Comparison of ENCODE assay signal across 14 cellular contexts in genomic region chr11:67311556-67312082, GRCh38. TPM values are rescaled to one million over a fixed set of nuclear protein-coding genes. Genes with fewer than 3 reads are reported as not detected.
A peak's percentile ranks its signal among the peaks of the same experiment; 100 is the strongest.
DNase-seq lines count a peak whose midpoint lies in the region; TF ChIP-seq lines count a peak whose summit lies in the region.
"Had no signal": no experiment of that assay in that cellular context is flagged by ENCODE, and none has a peak within 500 bp of the region (broad histone marks: within the 10 kb centered on the region; RNA-seq: fewer than 3 reads in every experiment).

No MANE protein-coding gene starts in this region.

- H3K4me3 ChIP-seq in esophagus squamous epithelium = peak overlapping the region in 3 of 4 donors; percentile 23 to 48 (median 36)
- H3K4me3 ChIP-seq in testis = no peak overlapping the region

- H3K27ac Mint-ChIP-seq in activated CD4-positive, alpha-beta memory T cell treated with anti-CD3 and anti-CD28 coated beads, Interleukin-2, amount 10 ng/mL, durations not matched to agents 7 days and 5 days = peak overlapping the region; percentile 89

- POLR2A ChIA-PET in activated CD4-positive, alpha-beta memory T cell treated with anti-CD3 and anti-CD28 coated beads, Interleukin-2, amount 10 ng/mL, durations not matched to agents 7 days and 5 days (lab: Charles Lee) = interaction anchor here (0.9 to 3.2 kb wide), 5 partner anchors 8 to 49 kb away, joined by 3 to 8 read pairs (median 3); partner anchors contain the start of gene SSH3

- TF ChIP-seq CTCF in esophagus squamous epithelium (IDR thresholded peaks at IDR 0.05) = no peak
- no peak for TF ChIP-seq CTCF in testis (IDR thresholded peaks at IDR 0.05)

- intact Hi-C loops in esophagus squamous epithelium (cut with DNase I) (loop anchor here (10.0 kb wide), 1 partner anchor 257 kb away; the partner anchor contains the start of gene RHOD), testis (cut with DNase I; ENCODE audit: low total_unique reads) (no loop called here)

- H3K4me1 ChIP-seq in esophagus squamous epithelium = peaks cover 44 to 88% (median 51%) of the 10 kb centered on the region in 3 donors
- H3K4me1 ChIP-seq in testis = peaks cover 4% of the 10 kb centered on the region

- CTCF ChIA-PET in activated CD4-positive, alpha-beta memory T cell treated with anti-CD3 and anti-CD28 coated beads, Interleukin-2, amount 10 ng/mL, durations not matched to agents 7 days and 5 days (lab: Charles Lee) = no interaction called here

- H3K4me1 Mint-ChIP-seq in activated CD4-positive, alpha-beta memory T cell treated with anti-CD3 and anti-CD28 coated beads, Interleukin-2, amount 10 ng/mL, durations not matched to agents 7 days and 5 days = peaks cover 44% of the 10 kb centered on the region

- peak in 1 of 4 donors; percentile 10 for TF ChIP-seq POLR2A in esophagus squamous epithelium (IDR thresholded peaks at IDR 0.05)
- no peak for TF ChIP-seq POLR2A in testis (IDR thresholded peaks at IDR 0.05)

- H3K36me3 ChIP-seq in esophagus squamous epithelium = peaks cover 0 to 47% (median 27%) of the 10 kb centered on the region in 3 donors
- H3K36me3 ChIP-seq in testis (ENCODE audit: low read depth, missing control alignments) = no peaks in the 10 kb centered on the region

- WGBS in esophagus squamous epithelium, 2 donors = 45 to 46% methylated on average over 6 to 11 of the region's 15 CpGs
- WGBS in testis, 2 donors = 89 to 93% methylated on average over 11 to 15 of the region's 15 CpGs

- H3K27ac ChIP-seq in esophagus squamous epithelium (peak overlapping the region; percentile 93 to 99 (median 96)), testis (no peak overlapping the region)

- peak; percentile 24 for DNase-seq in activated naive CD4-positive, alpha-beta T cell treated with Interleukin-2 at 50 U/mL for 16 hours
- DNase-seq in activated naive CD4-positive, alpha-beta T cell treated with anti-CD3 and anti-CD28 coated beads, Interleukin-2, amount 50 U/mL, for 16 hours = no peak
- no peak for DNase-seq in activated CD4-positive, alpha-beta memory T cell treated with anti-CD3 and anti-CD28 coated beads, Interleukin-2, amount 10 ng/mL, durations not matched to agents 7 days and 5 days
- DNase-seq in esophagus squamous epithelium (lab: John Stamatoyannopoulos, UW) = no peak
- peak; percentile 11 for DNase-seq in testis
- no peak for DNase-seq in SHP77 treated with DMSO at 0.1 percent for 48 hours (lab: John Stamatoyannopoulos, UW)
- no peak for DNase-seq in DMS114 treated with DMSO at 0.1 percent for 48 hours (lab: John Stamatoyannopoulos, UW; ENCODE audit: unreplicated experiment)
- DNase-seq in T-helper 9 cell = no peak
- DNase-seq: anterior cingulate cortex; DMS79 treated with DMSO at 0.1 percent for 48 hours; effector CD4-positive, alpha-beta T cell; glutamatergic neuron; occipital lobe had no signal

- no peaks in the 10 kb centered on the region for H3K27me3 Mint-ChIP-seq in activated CD4-positive, alpha-beta memory T cell treated with anti-CD3 and anti-CD28 coated beads, Interleukin-2, amount 10 ng/mL, durations not matched to agents 7 days and 5 days

- H3K4me3 Mint-ChIP-seq in activated CD4-positive, alpha-beta memory T cell treated with anti-CD3 and anti-CD28 coated beads, Interleukin-2, amount 10 ng/mL, durations not matched to agents 7 days and 5 days = no peak overlapping the region

- no peaks in the 10 kb centered on the region for H3K36me3 Mint-ChIP-seq in activated CD4-positive, alpha-beta memory T cell treated with anti-CD3 and anti-CD28 coated beads, Interleukin-2, amount 10 ng/mL, durations not matched to agents 7 days and 5 days (ENCODE audit: low read depth)

- H3K27me3 ChIP-seq in esophagus squamous epithelium (no peaks in the 10 kb centered on the region), testis (no peaks in the 10 kb centered on the region)

- H3K9me3 ChIP-seq in esophagus squamous epithelium = no peaks in the 10 kb centered on the region
- H3K9me3 ChIP-seq in testis = no peaks in the 10 kb centered on the region

- no peaks in the 10 kb centered on the region for H3K9me3 Mint-ChIP-seq in activated CD4-positive, alpha-beta memory T cell treated with anti-CD3 and anti-CD28 coated beads, Interleukin-2, amount 10 ng/mL, durations not matched to agents 7 days and 5 days
- H3K9me3 Mint-ChIP-seq: T-helper 1 cell treated with Interleukin-12 subunit alpha and Interleukin-12 subunit beta and Interleukin-4 antibody, amounts not matched to agents 30 μg/mL and 1 μg/mL, for 36 hours had no signal

RNA-seq across cellular contexts. Expression of gene SSH3, which starts 8.3 kb away (rescaled TPM):
- total RNA-seq in activated CD4-positive, alpha-beta memory T cell treated with anti-CD3 and anti-CD28 coated beads, Interleukin-2, amount 10 ng/mL, durations not matched to agents 7 days and 5 days = 10 to 100 TPM; 15.4 to 19.0 TPM
- total RNA-seq in esophagus squamous epithelium (10 to 100 TPM; 51.4 to 78.4 (median 64.8) TPM), testis (1 to 10 TPM; 6.9 to 9.8 TPM)
- polyA plus RNA-seq in testis (ENCODE audit: insufficient read depth, low read depth, low replicate concordance) = 8.6 TPM

RNA-seq across cellular contexts. Expression of gene ANKRD13D, which starts 22.5 kb away (rescaled TPM):
- 100 to 1,000 TPM; 157 to 163 TPM for total RNA-seq in activated CD4-positive, alpha-beta memory T cell treated with anti-CD3 and anti-CD28 coated beads, Interleukin-2, amount 10 ng/mL, durations not matched to agents 7 days and 5 days
- total RNA-seq in esophagus squamous epithelium (10 to 100 TPM; 27.4 to 50.6 (median 41.6) TPM), testis (10 to 100 TPM; 66.2 to 73.3 TPM)
- 32.8 TPM for polyA plus RNA-seq in testis (ENCODE audit: insufficient read depth, low read depth, low replicate concordance)

RNA-seq across cellular contexts. Expression of gene POLD4, which starts 41.7 kb away (rescaled TPM):
- 10 to 100 TPM; 74.0 to 74.1 TPM for total RNA-seq in activated CD4-positive, alpha-beta memory T cell treated with anti-CD3 and anti-CD28 coated beads, Interleukin-2, amount 10 ng/mL, durations not matched to agents 7 days and 5 days
- total RNA-seq in esophagus squamous epithelium (100 to 1,000 TPM in 1 of 4 donors, 10 to 100 TPM in 3; 62.6 to 113 (median 74.7) TPM), testis (10 to 100 TPM; 53.8 to 59.1 TPM)
- polyA plus RNA-seq in testis (ENCODE audit: insufficient read depth, low read depth, low replicate concordance) = 54.6 TPM

RNA-seq across cellular contexts. Expression of gene GRK2, which starts 45.3 kb away (rescaled TPM):
- total RNA-seq in activated CD4-positive, alpha-beta memory T cell treated with anti-CD3 and anti-CD28 coated beads, Interleukin-2, amount 10 ng/mL, durations not matched to agents 7 days and 5 days = 100 to 1,000 TPM; 333 to 338 TPM
- 10 to 100 TPM; 54.1 to 93.2 (median 68.5) TPM for total RNA-seq in esophagus squamous epithelium
- total RNA-seq in testis = 10 to 100 TPM; 64.3 to 87.6 TPM
- polyA plus RNA-seq in testis (ENCODE audit: insufficient read depth, low read depth, low replicate concordance) = 45.6 TPM

Comparison
In these comparisons a context has a peak if more than half of its experiments do, and no peak if none do; other contexts are left out.
1. DNase-seq: peak in activated naive CD4-positive, alpha-beta T cell treated with Interleukin-2 at 50 U/mL for 16 hours (single experiment) and testis (single experiment); none in activated naive CD4-positive, alpha-beta T cell treated with anti-CD3 and anti-CD28 coated beads, Interleukin-2, amount 50 U/mL, for 16 hours (single experiment), activated CD4-positive, alpha-beta memory T cell treated with anti-CD3 and anti-CD28 coated beads, Interleukin-2, amount 10 ng/mL, durations not matched to agents 7 days and 5 days (single experiment), esophagus squamous epithelium (single experiment), SHP77 treated with DMSO at 0.1 percent for 48 hours (single experiment), DMS114 treated with DMSO at 0.1 percent for 48 hours (single experiment) and T-helper 9 cell (single experiment).
2. H3K27ac ChIP-seq: peak in esophagus squamous epithelium (4 of 4); none in testis (0 of 2).
3. H3K4me3 ChIP-seq: peak in esophagus squamous epithelium (3 of 4); none in testis (0 of 2).